8 cellular contexts compared by ENCODE assay signal in the genomic region with DNA sequence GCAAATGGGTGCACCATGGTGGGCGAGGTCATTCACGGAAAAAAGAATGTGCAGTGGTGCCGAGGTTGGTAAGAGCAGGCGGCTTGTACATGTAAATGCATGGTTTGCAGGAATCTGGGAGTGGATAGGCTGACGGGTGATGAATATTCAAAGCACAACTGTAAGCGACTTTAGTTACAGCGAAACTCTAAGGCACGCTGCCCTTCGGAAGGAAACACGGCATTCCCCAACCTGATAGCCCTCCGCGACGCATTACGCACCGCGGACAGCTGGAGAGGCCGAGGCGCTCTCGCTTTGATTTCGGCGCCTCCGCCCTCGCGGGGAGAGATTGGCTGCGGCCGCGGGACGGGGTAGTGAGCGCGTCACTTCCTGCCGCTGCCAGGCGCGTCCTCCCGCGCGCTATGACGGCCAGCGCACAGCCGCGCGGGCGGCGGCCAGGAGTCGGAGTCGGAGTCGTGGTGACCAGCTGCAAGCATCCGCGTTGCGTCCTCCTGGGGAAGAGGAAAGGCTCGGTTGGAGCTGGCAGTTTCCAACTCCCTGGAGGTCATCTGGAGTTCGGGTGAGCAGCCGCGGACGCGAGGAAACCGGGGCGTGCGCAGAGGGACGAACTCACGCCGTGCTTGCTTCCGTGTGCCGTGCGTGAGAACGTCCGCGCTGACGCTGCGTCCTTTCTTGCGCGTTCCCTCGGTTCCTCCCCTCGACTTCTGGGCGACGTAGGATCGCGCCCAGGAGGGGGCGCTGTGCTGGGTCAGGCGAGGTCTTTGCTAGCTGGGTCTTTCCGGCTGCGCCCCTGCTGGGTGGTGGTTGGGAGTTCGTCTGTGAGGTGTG.
DNase-seq lines count a peak whose midpoint lies in the region; ATAC-seq lines count a peak whose summit lies in the region.

NUDT15 (plus strand) TSS at position 381 of the 828 bp plus-strand sequence; CDS start at position 402, 21 bp downstream.

- DNase-seq in AML-193 (lab: John Stamatoyannopoulos, UW) (peak; percentile 98 to 99), NCI-H345 treated with DMSO at 0.1 percent for 48 hours (lab: John Stamatoyannopoulos, UW; ENCODE audit: unreplicated experiment) (peak; percentile 75), inferior parietal cortex (ENCODE audit: extremely low spot score) (peak; percentile 94)
- DNase-seq in activated CD4-positive, CD25-positive, alpha-beta regulatory T cell (lab: John Stamatoyannopoulos, UW), result peak; percentile 85 to 92 (median 91)
- DNase-seq in central memory CD4-positive, alpha-beta T cell, result peak; percentile 96
- peak; percentile 86 to 90 for DNase-seq in stimulated activated CD4-positive, alpha-beta T cell treated with anti-CD3 and anti-CD28 coated beads, Interleukin-12 subunit alpha, Interleukin-12 subunit beta, amount 100 ng/mL, for 24 hours (ENCODE audit: low read depth in 2 of 2)

- ATAC-seq in GM19025 (IDR thresholded peaks at IDR 0.05; ENCODE audit: low read depth, unreplicated experiment) (peak; percentile 93), HG03342 (IDR thresholded peaks at IDR 0.05; ENCODE audit: unreplicated experiment) (peak; percentile 87)

Comparison
In these comparisons a context has a peak if more than half of its experiments do, and no peak if none do; other contexts are left out.
1. Peak in every context shown above with its lines: DNase-seq and ATAC-seq.